In the genomic region with DNA sequence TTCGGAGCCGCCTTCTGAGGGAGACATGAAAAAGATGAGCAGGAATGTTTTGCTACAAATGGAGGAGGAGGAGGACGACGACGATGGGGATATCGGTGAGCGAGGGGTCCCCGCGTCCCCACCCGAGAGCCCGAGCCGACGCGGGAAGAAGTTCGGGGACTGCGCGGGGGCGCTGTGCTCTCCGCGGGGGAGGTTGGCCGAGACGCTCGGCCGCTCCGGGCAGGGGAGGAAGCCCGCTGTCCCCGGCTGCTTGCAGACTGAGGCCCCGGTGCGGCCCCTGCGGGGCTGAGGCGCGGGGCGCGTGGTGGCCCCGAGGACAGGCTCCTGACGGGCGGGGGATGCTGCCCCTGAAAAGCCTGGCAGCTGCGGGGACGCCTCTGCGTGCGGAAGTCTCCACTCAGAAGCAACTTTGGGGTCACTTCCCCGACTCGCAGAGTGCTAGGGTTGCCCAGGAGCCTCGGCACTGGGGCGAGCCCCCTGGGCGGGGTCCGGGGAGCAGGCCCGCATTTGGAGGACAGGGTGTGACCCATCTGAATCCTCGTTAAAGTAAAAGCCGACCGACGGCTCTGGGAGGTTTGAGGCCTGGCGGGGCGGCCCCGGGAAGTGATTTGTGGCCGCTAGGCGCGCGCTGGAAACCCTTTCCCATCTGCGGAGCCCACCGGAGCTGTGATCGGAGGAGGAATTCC, we compare ENCODE assay signal across 1 cellular context.
TF ChIP-seq lines count a peak whose summit lies in the region.

No MANE protein-coding gene starts in this region.

TF ChIP-seq in HEK293, 187 proteins besides CTCF, POLR2A, EP300 and RAD21 (continued from another document):
- TF ChIP-seq ZFP37 (tag by site-specific recombination; IDR thresholded peaks at IDR 0.05) (peak; percentile 8; the same call in 1 of the 2 replicates), YY1 (tag by site-specific recombination; IDR thresholded peaks at IDR 0.05) (0 out of 2 replicates have a peak, but pooled peaks have one; percentile 27), ZNF837 (tag by site-specific recombination; IDR thresholded peaks at IDR 0.05) (no peak), ZNF449 (tag by site-specific recombination; IDR thresholded peaks at IDR 0.05) (peak; percentile 51; the same call in 1 of the 2 replicates), ZNF670 (tag by site-specific recombination; IDR thresholded peaks at IDR 0.05; ENCODE audit: low read depth) (no peak), GLIS1 (tag by site-specific recombination; IDR thresholded peaks at IDR 0.05) (peak; percentile 49; the same call in 1 of the 2 replicates), GLIS2 (tag by site-specific recombination; IDR thresholded peaks at IDR 0.05) (peak; percentile 89), ZIC2 (tag by site-specific recombination; IDR thresholded peaks at IDR 0.05) (peak; percentile 74), ZNF660 (tag by site-specific recombination; IDR thresholded peaks at IDR 0.05) (0 out of 2 replicates have a peak, but pooled peaks have one; percentile 33)
- TF ChIP-seq, protein P1, sequence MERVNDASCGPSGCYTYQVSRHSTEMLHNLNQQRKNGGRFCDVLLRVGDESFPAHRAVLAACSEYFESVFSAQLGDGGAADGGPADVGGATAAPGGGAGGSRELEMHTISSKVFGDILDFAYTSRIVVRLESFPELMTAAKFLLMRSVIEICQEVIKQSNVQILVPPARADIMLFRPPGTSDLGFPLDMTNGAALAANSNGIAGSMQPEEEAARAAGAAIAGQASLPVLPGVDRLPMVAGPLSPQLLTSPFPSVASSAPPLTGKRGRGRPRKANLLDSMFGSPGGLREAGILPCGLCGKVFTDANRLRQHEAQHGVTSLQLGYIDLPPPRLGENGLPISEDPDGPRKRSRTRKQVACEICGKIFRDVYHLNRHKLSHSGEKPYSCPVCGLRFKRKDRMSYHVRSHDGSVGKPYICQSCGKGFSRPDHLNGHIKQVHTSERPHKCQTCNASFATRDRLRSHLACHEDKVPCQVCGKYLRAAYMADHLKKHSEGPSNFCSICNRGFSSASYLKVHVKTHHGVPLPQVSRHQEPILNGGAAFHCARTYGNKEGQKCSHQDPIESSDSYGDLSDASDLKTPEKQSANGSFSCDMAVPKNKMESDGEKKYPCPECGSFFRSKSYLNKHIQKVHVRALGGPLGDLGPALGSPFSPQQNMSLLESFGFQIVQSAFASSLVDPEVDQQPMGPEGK (tag by site-specific recombination; IDR thresholded peaks at IDR 0.05) = 0 out of 2 replicates have a peak, but pooled peaks have one; percentile 14
